ENCODE assay signal across 8 cellular contexts in genomic region chr9:95127249-95128176, GRCh38.
DNase-seq lines count a peak whose midpoint lies in the region; ATAC-seq and TF ChIP-seq lines count a peak whose summit lies in the region.

No MANE protein-coding gene starts in this region.

- DNase-seq in DMS153 (lab: John Stamatoyannopoulos, UW) (peak; percentile 44), activated T-cell treated with anti-CD3 and anti-CD28 coated beads for 48 hours (ENCODE audit: low read depth) (peak; percentile 72), mucosa of gallbladder (ENCODE audit: low spot score) (peak; percentile 84)
- peak; percentile 56 to 64 for DNase-seq in stimulated activated CD8-positive, alpha-beta memory T cell treated with anti-CD3 and anti-CD28 coated beads, Interleukin-2, amount 100 ng/mL, for 48 hours (ENCODE audit: low read depth in 2 of 2)

- no peaks in the 10 kb centered on the region for H3K9me2 ChIP-seq in OCI-LY1 (ENCODE audit: low read depth, low read length)

- no peaks in the 10 kb centered on the region for H3K9me3 ChIP-seq in OCI-LY1 (ENCODE audit: low read length)

- H3K79me2 ChIP-seq in OCI-LY1 (ENCODE audit: insufficient read depth, low read length) = no peaks in the 10 kb centered on the region

- H3K4me3 ChIP-seq in OCI-LY1 (ENCODE audit: low read depth, low read length, poor library complexity, severe bottlenecking) = peak overlapping the region; percentile 13

- peak overlapping the region; percentile 43; the same call in 1 of the 2 replicates for H3K4me2 ChIP-seq in OCI-LY1 (ENCODE audit: low read length)

- peak; percentile 71 for TF ChIP-seq CTCF in OCI-LY1 (IDR thresholded peaks at IDR 0.05; ENCODE audit: low read length)

- no peak overlapping the region for H3K27ac ChIP-seq in OCI-LY1 (ENCODE audit: low read depth, low read length, poor library complexity, severe bottlenecking)

- H3K9ac ChIP-seq in OCI-LY1 (ENCODE audit: low read length) = no peak overlapping the region

- no peaks in the 10 kb centered on the region for H3F3A ChIP-seq in OCI-LY1 (ENCODE audit: insufficient read depth, low read length)

- no peaks in the 10 kb centered on the region for H4K20me1 ChIP-seq in OCI-LY1 (ENCODE audit: insufficient read depth, low read length)

- no peaks in the 10 kb centered on the region for H3K27me3 ChIP-seq in OCI-LY1 (ENCODE audit: insufficient read depth, low read length)

- ATAC-seq in HG02623 (IDR thresholded peaks at IDR 0.05; ENCODE audit: unreplicated experiment) (peak; percentile 73), esophagus mucosa (peak; percentile 87), GM18870 (IDR thresholded peaks at IDR 0.05; ENCODE audit: unreplicated experiment) (no peak)

- H3K36me3 ChIP-seq in OCI-LY1 (ENCODE audit: insufficient read depth, low read length) = no peaks in the 10 kb centered on the region

- H2AFZ ChIP-seq in OCI-LY1 (ENCODE audit: low read length) = no peak overlapping the region

- peaks cover 3% of the 10 kb centered on the region for H3K4me1 ChIP-seq in OCI-LY1 (ENCODE audit: insufficient read depth, low read length, severe bottlenecking)
